12 cellular contexts compared by ENCODE assay signal in the genomic region with DNA sequence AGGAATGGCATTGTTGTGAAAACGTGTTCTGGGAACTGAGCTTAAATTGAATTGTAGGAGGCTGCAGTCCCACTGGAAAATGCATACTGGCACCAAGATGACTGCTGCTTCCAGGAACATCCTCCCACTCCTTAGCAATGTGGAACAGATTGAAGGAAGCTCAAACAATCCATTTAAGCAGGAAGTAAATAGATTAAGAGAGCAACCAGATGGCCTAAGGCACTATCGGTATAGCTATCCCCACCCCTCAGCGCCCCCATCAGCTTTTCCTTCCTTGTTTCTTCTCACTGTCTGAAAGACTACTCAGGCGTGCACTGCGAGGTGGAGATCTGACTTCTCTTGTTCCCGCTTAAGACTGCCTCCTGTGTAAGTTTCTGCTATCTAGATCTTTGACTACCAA. TPM values are rescaled to one million over a fixed set of nuclear protein-coding genes. Genes with fewer than 3 reads are reported as not detected.
DNase-seq lines count a peak whose midpoint lies in the region; ATAC-seq, FAIRE-seq and TF ChIP-seq lines count a peak whose summit lies in the region.
"Had no signal": no experiment of that assay in that cellular context is flagged by ENCODE, and none has a peak within 500 bp of the region (broad histone marks: within the 10 kb centered on the region; RNA-seq: fewer than 3 reads in every experiment).

No MANE protein-coding gene starts in this region.

- H3K27me3 ChIP-seq in keratinocyte (ENCODE audit: control insufficient read depth, extremely low read depth, insufficient read depth, low read length) = no peaks in the 10 kb centered on the region
- H3K27me3 ChIP-seq in subcutaneous abdominal adipose tissue (ENCODE audit: control insufficient read depth in 5 of 5, insufficient read depth in 4 of 5, low read length in 5 of 5) = no peaks in the 10 kb centered on the region

- H3K4me1 ChIP-seq in keratinocyte (ENCODE audit: control insufficient read depth, extremely low read depth, insufficient read depth, low read length) (peaks cover 15% of the 10 kb centered on the region), subcutaneous abdominal adipose tissue (ENCODE audit: control insufficient read depth in 5 of 5, insufficient read depth in 5 of 5, low read length in 5 of 5) (peaks cover 11 to 37% (median 23%) of the 10 kb centered on the region in 5 donors)
- H3K4me1 ChIP-seq: A549 had no signal

- H3K79me2 ChIP-seq in keratinocyte (ENCODE audit: control insufficient read depth, insufficient read depth, low read length) = peaks cover 8% of the 10 kb centered on the region

- TF ChIP-seq CTCF in keratinocyte (optimal IDR thresholded peaks at IDR 0.05 in 1 of 3, IDR thresholded peaks at IDR 0.05 in 1 of 3, conservative IDR thresholded peaks at IDR 0.05 in 1 of 3; ENCODE audit: extremely low read depth in 1 of 3, insufficient read depth in 2 of 3, low read length in 3 of 3) = no peak

- H3K4me1 Mint-ChIP-seq in activated CD4-positive, alpha-beta T cell treated with anti-CD3 and anti-CD28 coated beads, Interleukin-2, amount 10 ng/mL, durations not matched to agents 24 days and 14 days = peaks cover 33% of the 10 kb centered on the region

- H3K27ac ChIP-seq in keratinocyte (ENCODE audit: control insufficient read depth, insufficient read depth, low read length) (no peak overlapping the region), subcutaneous abdominal adipose tissue (ENCODE audit: low read depth, low read length) (peak overlapping the region; percentile 70)
- H3K27ac ChIP-seq: A549 had no signal

- H3K4me3 Mint-ChIP-seq in activated CD4-positive, alpha-beta T cell treated with anti-CD3 and anti-CD28 coated beads, Interleukin-2, amount 10 ng/mL, durations not matched to agents 24 days and 14 days = no peak overlapping the region

- no peak overlapping the region for H3K4me2 ChIP-seq in keratinocyte (ENCODE audit: control insufficient read depth, extremely low read depth, insufficient read depth, low read depth, low read length)
- H3K4me2 ChIP-seq: A549 had no signal

- no peaks in the 10 kb centered on the region for H3K27me3 Mint-ChIP-seq in activated CD4-positive, alpha-beta T cell treated with anti-CD3 and anti-CD28 coated beads, Interleukin-2, amount 10 ng/mL, durations not matched to agents 24 days and 14 days

- intact Hi-C loops in activated CD4-positive, alpha-beta T cell treated with anti-CD3 and anti-CD28 coated beads, Interleukin-2, amount 10 ng/mL, durations not matched to agents 24 days and 14 days (cut with micrococcal nuclease) = loop anchor here (5.0 to 10.0 kb wide), 2 partner anchors 288 to 631 kb away; no protein-coding TSS in a partner anchor

- peaks cover 31% of the 10 kb centered on the region for H3K36me3 Mint-ChIP-seq in activated CD4-positive, alpha-beta T cell treated with anti-CD3 and anti-CD28 coated beads, Interleukin-2, amount 10 ng/mL, durations not matched to agents 24 days and 14 days (ENCODE audit: low read depth)

- H4K20me1 ChIP-seq in keratinocyte (ENCODE audit: control insufficient read depth, extremely low read depth, insufficient read depth, low read length) = no peaks in the 10 kb centered on the region

- H3K27ac Mint-ChIP-seq in activated CD4-positive, alpha-beta T cell treated with anti-CD3 and anti-CD28 coated beads, Interleukin-2, amount 10 ng/mL, durations not matched to agents 24 days and 14 days = peak overlapping the region; percentile 35

- no peak overlapping the region for H3K4me3 ChIP-seq in keratinocyte (ENCODE audit: control insufficient read depth in 2 of 3, extremely low read depth in 1 of 3, insufficient read depth in 2 of 3, low read depth in 1 of 3, low read length in 3 of 3)
- H3K4me3 ChIP-seq in subcutaneous abdominal adipose tissue (ENCODE audit: low read depth in 1 of 5, low read length in 5 of 5) = peak overlapping the region in 3 of 5 donors; percentile 20 to 27 (median 27)
- H3K4me3 ChIP-seq: A549 had no signal

- FAIRE-seq in keratinocyte (lab: Jason Lieb, UNC) = no peak
- FAIRE-seq: A549, bronchial epithelial cell had no signal

- no peaks in the 10 kb centered on the region for H3K9me3 ChIP-seq in keratinocyte (ENCODE audit: control insufficient read depth, low read depth, low read length)
- H3K9me3 ChIP-seq in subcutaneous abdominal adipose tissue (ENCODE audit: control insufficient read depth in 5 of 5, low read length in 5 of 5) = no peaks in the 10 kb centered on the region
- H3K9me3 ChIP-seq: A549 had no signal

- no peak for DNase-seq in activated CD4-positive, alpha-beta T cell treated with anti-CD3 and anti-CD28 coated beads, Interleukin-2, amount 10 ng/mL, durations not matched to agents 24 days and 14 days
- DNase-seq in activated CD4-positive, alpha-beta T cell treated with anti-CD3 and anti-CD28 coated beads for 48 hours = no peak
- peak; percentile 28 for DNase-seq in amniotic epithelial cell (ENCODE audit: low read depth)
- no peak for DNase-seq in keratinocyte (ENCODE audit: low read depth, low spot score)
- no peak for DNase-seq in GM19238 (ENCODE audit: insufficient read length, low spot score)
- no peak for DNase-seq in stimulated activated naive CD4-positive, alpha-beta T cell (lab: John Stamatoyannopoulos, UW)
- DNase-seq: stimulated activated naive CD4-positive, alpha-beta T cell treated with Interleukin-2 at 50 U/mL for 16 hours; SW 1271 had no signal

- no peaks in the 10 kb centered on the region for H3K9me1 ChIP-seq in keratinocyte (ENCODE audit: control insufficient read depth, extremely low read depth, insufficient read depth, low read length)

- no peak overlapping the region for H3K9ac ChIP-seq in keratinocyte (ENCODE audit: control insufficient read depth, extremely low read depth, insufficient read depth, low read length)
- peak overlapping the region in 1 of 5 donors; percentile 17 for H3K9ac ChIP-seq in subcutaneous abdominal adipose tissue (ENCODE audit: low read length in 5 of 5)

- peak overlapping the region; percentile 39 for H2AFZ ChIP-seq in keratinocyte (ENCODE audit: control insufficient read depth, low read length)

- no peaks in the 10 kb centered on the region for H3K36me3 ChIP-seq in keratinocyte (ENCODE audit: control insufficient read depth in 2 of 2, extremely low read depth in 1 of 2, insufficient read depth in 2 of 2, low read length in 2 of 2)
- no peaks in the 10 kb centered on the region for H3K36me3 ChIP-seq in subcutaneous abdominal adipose tissue (ENCODE audit: control insufficient read depth in 5 of 5, insufficient read depth in 5 of 5, low read length in 5 of 5)

- H3K9me3 Mint-ChIP-seq in activated CD4-positive, alpha-beta T cell treated with anti-CD3 and anti-CD28 coated beads, Interleukin-2, amount 10 ng/mL, durations not matched to agents 24 days and 14 days = peaks cover 11% of the 10 kb centered on the region

- dilution Hi-C loops in keratinocyte (cut with MboI; ENCODE audit: extremely low pct_ligation_motif_present, low sequenced_read_pairs) = no loop called here

- no peak for ATAC-seq in GM18907 (IDR thresholded peaks at IDR 0.05; ENCODE audit: unreplicated experiment)
- ATAC-seq: A549 had no signal

RNA-seq across cellular contexts. Expression of gene IFI16, which starts 4.0 kb away (rescaled TPM):
- total RNA-seq in activated CD4-positive, alpha-beta T cell treated with anti-CD3 and anti-CD28 coated beads, Interleukin-2, amount 10 ng/mL, durations not matched to agents 24 days and 14 days = 217 and 223 TPM in 2 replicates
- polyA plus RNA-seq in keratinocyte = 118 to 193 TPM (median 145 TPM) in 3 replicates
- polyA plus RNA-seq in keratinocyte (2011; ENCODE audit: low read depth) = 116 TPM
- 88.8 and 155 TPM in 2 replicates for polyA plus RNA-seq in keratinocyte (2011; cell fraction: cytosol; rRNA removed)
- polyA plus RNA-seq in keratinocyte (2011; cell fraction: nucleus; rRNA removed) = 155 and 191 TPM in 2 replicates
- polyA plus RNA-seq in keratinocyte (2012; ENCODE audit: low replicate concordance) = 69.6 and 121 TPM in 2 replicates
- 42.0 to 91.5 TPM (median 56.9 TPM) in 3 replicates for polyA minus RNA-seq in keratinocyte
- polyA minus RNA-seq in keratinocyte (2011; cell fraction: cytosol; rRNA and poly(A)+ RNA removed) = 53.3 TPM
- 56.6 and 94.6 TPM in 2 replicates for polyA minus RNA-seq in keratinocyte (2011; cell fraction: nucleus; rRNA and poly(A)+ RNA removed)

Comparison
In these comparisons a context has a peak if more than half of its experiments do, and no peak if none do; other contexts are left out.
1. H3K4me3 ChIP-seq: peak in subcutaneous abdominal adipose tissue (3 of 5); none in keratinocyte (0 of 3).